10 cellular contexts compared by ENCODE assay signal in the genomic region with DNA sequence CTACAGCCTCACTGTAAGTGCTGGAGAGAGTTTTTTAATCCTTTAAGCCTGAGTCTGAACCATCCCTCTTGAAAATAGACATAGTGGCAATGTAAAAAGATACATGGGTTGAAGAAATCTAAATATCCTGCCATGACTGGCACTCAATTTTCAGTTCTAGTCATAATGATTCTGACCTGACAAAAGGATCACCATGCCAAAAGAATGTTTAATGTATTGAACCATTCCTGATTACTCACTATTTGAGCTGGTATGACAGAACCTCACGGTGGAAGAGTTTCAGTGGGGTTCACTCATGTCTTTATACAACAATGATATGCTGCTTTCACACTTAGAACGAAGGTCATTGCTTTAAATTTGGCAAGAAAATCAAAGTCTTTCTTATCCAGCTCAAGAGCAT.
DNase-seq lines count a peak whose midpoint lies in the region; ATAC-seq and TF ChIP-seq lines count a peak whose summit lies in the region.
"Had no signal": no experiment of that assay in that cellular context is flagged by ENCODE, and none has a peak within 500 bp of the region (broad histone marks: within the 10 kb centered on the region; RNA-seq: fewer than 3 reads in every experiment).

No MANE protein-coding gene starts in this region.

- peaks cover 91% of the 10 kb centered on the region for H3K4me1 ChIP-seq in CD8-positive, alpha-beta T cell (ENCODE audit: insufficient read depth, low read length)

- H3K9me3 ChIP-seq in CD8-positive, alpha-beta T cell (ENCODE audit: low read length), result no peaks in the 10 kb centered on the region

- no peak for DNase-seq in CD8-positive, alpha-beta T cell
- DNase-seq in natural killer cell (no peak), SHP77 treated with DMSO at 0.1 percent for 48 hours (lab: John Stamatoyannopoulos, UW) (no peak), NCI-H774 (lab: John Stamatoyannopoulos, UW) (no peak), RPMI8226 (no peak), omental fat pad (ENCODE audit: low spot score) (no peak)
- DNase-seq: anterior cingulate cortex had no signal

- H3K27ac ChIP-seq in CD8-positive, alpha-beta T cell (ENCODE audit: low read depth, low read length), result no peak overlapping the region

- no peaks in the 10 kb centered on the region for H3K27me3 Mint-ChIP-seq in CD8-positive, alpha-beta T cell (ENCODE audit: low read depth)
- no peaks in the 10 kb centered on the region for H3K27me3 Mint-ChIP-seq in activated naive CD8-positive, alpha-beta T cell
- no peaks in the 10 kb centered on the region for H3K27me3 Mint-ChIP-seq in natural killer cell (ENCODE audit: low read depth in 2 of 2)

- peaks cover 93% of the 10 kb centered on the region for H3K4me1 Mint-ChIP-seq in CD8-positive, alpha-beta T cell (ENCODE audit: low read depth)
- peaks cover 97% of the 10 kb centered on the region for H3K4me1 Mint-ChIP-seq in activated naive CD8-positive, alpha-beta T cell (ENCODE audit: low read depth)
- peaks cover 42 to 52% of the 10 kb centered on the region in 2 donors for H3K4me1 Mint-ChIP-seq in natural killer cell

- peaks cover 2% of the 10 kb centered on the region for H3K36me3 Mint-ChIP-seq in CD8-positive, alpha-beta T cell
- H3K36me3 Mint-ChIP-seq in activated naive CD8-positive, alpha-beta T cell, result peaks cover 18% of the 10 kb centered on the region
- no peaks in the 10 kb centered on the region for H3K36me3 Mint-ChIP-seq in natural killer cell

- no peak for ATAC-seq in CD8-positive, alpha-beta T cell
- ATAC-seq in HG03442 (IDR thresholded peaks at IDR 0.05; ENCODE audit: unreplicated experiment) (peak; percentile 21), natural killer cell (no peak), omental fat pad (ENCODE audit: low FRiP score) (no peak)
- ATAC-seq: Panc1 had no signal

- intact Hi-C loops in CD8-positive, alpha-beta T cell (cut with DNase I, micrococcal nuclease), result loop anchor here in 1 of 2 experiments (5.0 kb wide), 2 partner anchors 39 to 69 kb away; no protein-coding TSS in a partner anchor
- intact Hi-C loops in natural killer cell (cut with micrococcal nuclease), result loop anchor here (10.0 kb wide), 1 partner anchor 107 kb away; no protein-coding TSS in a partner anchor

- H3K9me3 Mint-ChIP-seq in CD8-positive, alpha-beta T cell, result no peaks in the 10 kb centered on the region
- no peaks in the 10 kb centered on the region for H3K9me3 Mint-ChIP-seq in activated naive CD8-positive, alpha-beta T cell (ENCODE audit: low read depth)
- no peaks in the 10 kb centered on the region for H3K9me3 Mint-ChIP-seq in natural killer cell

- TF ChIP-seq CTCF in CD8-positive, alpha-beta T cell (IDR thresholded peaks at IDR 0.05), result no peak
- TF ChIP-seq CTCF in natural killer cell (IDR thresholded peaks at IDR 0.05), result no peak
- no peak for TF ChIP-seq CTCF in omental fat pad (IDR thresholded peaks at IDR 0.05)

- POLR2A ChIA-PET in CD8-positive, alpha-beta T cell (lab: Charles Lee), result no interaction called here

- peak overlapping the region; percentile 17 for H3K4me3 Mint-ChIP-seq in CD8-positive, alpha-beta T cell
- H3K4me3 Mint-ChIP-seq in activated naive CD8-positive, alpha-beta T cell, result peak overlapping the region; percentile 78
- H3K4me3 Mint-ChIP-seq in natural killer cell, result no peak overlapping the region

- CTCF ChIA-PET in CD8-positive, alpha-beta T cell (lab: Charles Lee), result interaction anchor here (0.6 to 1.6 kb wide), 2 partner anchors 39 to 144 kb away, joined by 3 to 4 read pairs; no protein-coding TSS in a partner anchor

- no peaks in the 10 kb centered on the region for H3K36me3 ChIP-seq in CD8-positive, alpha-beta T cell (ENCODE audit: insufficient read depth, low read length)

- no peaks in the 10 kb centered on the region for H3K27me3 ChIP-seq in CD8-positive, alpha-beta T cell (ENCODE audit: insufficient read depth, low read length)

- H3K4me3 ChIP-seq in CD8-positive, alpha-beta T cell (ENCODE audit: low read depth, low read length), result no peak overlapping the region

- peak overlapping the region; percentile 89 for H3K27ac Mint-ChIP-seq in CD8-positive, alpha-beta T cell
- H3K27ac Mint-ChIP-seq in activated naive CD8-positive, alpha-beta T cell, result peak overlapping the region; percentile 94
- peak overlapping the region; percentile 53 to 59 for H3K27ac Mint-ChIP-seq in natural killer cell
